8 cellular contexts compared by ENCODE assay signal in genomic region chr19:19033176-19033425, GRCh38. TPM values are rescaled to one million over a fixed set of nuclear protein-coding genes. Genes with fewer than 3 reads are reported as not detected.
DNase-seq lines count a peak whose midpoint lies in the region; ATAC-seq, FAIRE-seq and TF ChIP-seq lines count a peak whose summit lies in the region.

No MANE protein-coding gene starts in this region.

- H2BK20ac ChIP-seq in H1 (ENCODE audit: low read length), result no peak overlapping the region

- peaks cover 17% of the 10 kb centered on the region for H4K20me1 ChIP-seq in Karpas-422 (ENCODE audit: insufficient read depth, low read depth, low read length)
- H4K20me1 ChIP-seq in H1 (replicated peaks in 1 of 2; ENCODE audit: control insufficient read depth in 1 of 2, insufficient read depth in 2 of 2, low read length in 2 of 2), result peaks cover 13 to 15% of the 10 kb centered on the region in 2 experiments

- POLR2A ChIA-PET in H1 (lab: Charles Lee; ENCODE audit: partially characterized antibody), result interaction anchor here (1.0 kb wide), 1 partner anchor 38 kb away, joined by 4 read pairs; no protein-coding TSS in a partner anchor

- no peak overlapping the region for H3K14ac ChIP-seq in H1 (ENCODE audit: insufficient read length)

- H2BK12ac ChIP-seq in H1 (ENCODE audit: low read depth, low read length), result no peak overlapping the region

- H3K18ac ChIP-seq in H1 (ENCODE audit: extremely low read depth, low read length), result no peak overlapping the region

- no peak overlapping the region for H2AK5ac ChIP-seq in H1 (ENCODE audit: low read depth, low read length)

- H3K27ac ChIP-seq in Karpas-422 (ENCODE audit: low read length) (peak overlapping the region; percentile 95), H1 (ENCODE audit: low read depth, low read length) (peak overlapping the region; percentile 66; the same call in 1 of the 2 replicates), parathyroid adenoma (no peak overlapping the region)

- H3K4ac ChIP-seq in H1 (replicated peaks; ENCODE audit: insufficient read length, low read depth, low read length), result peak overlapping the region; percentile 41

- no peak for TF ChIP-seq POLR2A in H1 (IDR thresholded peaks at IDR 0.05; ENCODE audit: control extremely low read depth in 1 of 2, low read depth in 2 of 2, low read length in 2 of 2)

- WGBS in H1 (ENCODE audit: extremely low coverage in 1 of 2, insufficient coverage in 1 of 2, insufficient read length in 1 of 2, insufficient replicate concordance in 2 of 2, low coverage in 1 of 2, low lambda C conversion rate in 2 of 2, missing lambda C conversion rate in 1 of 2), 2 experiments, result 0% methylated on average over 14 of the region's 32 CpGs; no CpG with 5 or more reads in 1 of the 2 experiments

- peaks cover 85% of the 10 kb centered on the region for H3K79me2 ChIP-seq in Karpas-422 (ENCODE audit: low read length)
- peaks cover 7 to 59% of the 10 kb centered on the region in 2 experiments; a peak in 3 of 4 replicates for H3K79me2 ChIP-seq in H1 (ENCODE audit: control insufficient read depth in 1 of 2, insufficient read depth in 2 of 2, low read length in 2 of 2)
- peaks cover 41% of the 10 kb centered on the region for H3K79me2 ChIP-seq in parathyroid adenoma

- ATAC-seq in HG03457 (IDR thresholded peaks at IDR 0.05; ENCODE audit: unreplicated experiment), result no peak

- CTCF ChIA-PET in H1 (lab: Charles Lee; ENCODE audit: partially characterized antibody), result no interaction called here

- H3K36me3 ChIP-seq in Karpas-422 (ENCODE audit: insufficient read depth, low read length) (peaks cover 14% of the 10 kb centered on the region), H1 (ENCODE audit: control insufficient read depth in 2 of 4, insufficient read depth in 4 of 4, low read length in 3 of 4) (peaks cover 6 to 30% (median 22%) of the 10 kb centered on the region in 4 experiments), parathyroid adenoma (ENCODE audit: control insufficient read depth, insufficient read depth, low read length) (no peaks in the 10 kb centered on the region)

- H2BK15ac ChIP-seq in H1 (ENCODE audit: low read length), result no peak overlapping the region

- H3K27me3 ChIP-seq in Karpas-422 (ENCODE audit: low read length) (no peaks in the 10 kb centered on the region), H1 (replicated peaks in 1 of 4; ENCODE audit: control insufficient read depth in 3 of 4, extremely low read depth in 1 of 4, insufficient read depth in 3 of 4, low read length in 3 of 4) (no peaks in the 10 kb centered on the region), parathyroid adenoma (ENCODE audit: control insufficient read depth, insufficient read depth, low read length) (no peaks in the 10 kb centered on the region)

- no peak for TF ChIP-seq RAD21 in H1 (IDR thresholded peaks at IDR 0.05 in 1 of 2, conservative IDR thresholded peaks at IDR 0.05 in 1 of 2; ENCODE audit: low read depth in 2 of 2, low read length in 2 of 2)

- no peak overlapping the region for H2BK120ac ChIP-seq in H1 (replicated peaks; ENCODE audit: low read depth, low read length)

- no peak for FAIRE-seq in H1 (lab: Jason Lieb, UNC)

- peaks cover 28% of the 10 kb centered on the region for H3K4me1 ChIP-seq in Karpas-422 (ENCODE audit: low read length)
- H3K4me1 ChIP-seq in H1 (replicated peaks in 1 of 4; ENCODE audit: control insufficient read depth in 3 of 4, insufficient read depth in 4 of 4, low read length in 3 of 4), result peaks cover 0 to 3% (median 3%) of the 10 kb centered on the region in 4 experiments; a peak in 3 of 7 replicates
- no peaks in the 10 kb centered on the region for H3K4me1 ChIP-seq in parathyroid adenoma

- no peak overlapping the region for H4K5ac ChIP-seq in H1 (ENCODE audit: insufficient read length, low read depth, low read length)

- H2AFZ ChIP-seq in Karpas-422 (ENCODE audit: low read length) (no peak overlapping the region), H1 (ENCODE audit: low read length) (no peak overlapping the region), parathyroid adenoma (peak overlapping the region; percentile 78)

- peak overlapping the region; percentile 66; the same call in 1 of the 2 replicates for H2BK5ac ChIP-seq in H1 (ENCODE audit: low read depth, low read length)

- H4K91ac ChIP-seq in H1 (replicated peaks; ENCODE audit: insufficient read length, low read length), result peak overlapping the region; percentile 66

- TF ChIP-seq EP300 in H1 (IDR thresholded peaks at IDR 0.05; ENCODE audit: borderline replicate concordance in 1 of 2, low read depth in 2 of 2, low read length in 2 of 2), result no peak

- H3K23ac ChIP-seq in H1 (ENCODE audit: insufficient read length), result no peak overlapping the region

- H3K9ac ChIP-seq in Karpas-422 (ENCODE audit: low read length) (peak overlapping the region; percentile 100), H1 (replicated peaks in 1 of 4; ENCODE audit: extremely low read depth in 1 of 4, low read depth in 3 of 4, low read length in 3 of 4) (peak overlapping the region; percentile 70 to 82 (median 74)), parathyroid adenoma (no peak overlapping the region)

- peaks cover 7% of the 10 kb centered on the region for H3K23me2 ChIP-seq in H1 (ENCODE audit: low read depth, low read length)

- H3K4me3 ChIP-seq in GM12864 (ENCODE audit: low read depth, low read length) (peak overlapping the region; percentile 91), Karpas-422 (ENCODE audit: low read length) (peak overlapping the region; percentile 99), H1 (ENCODE audit: extremely low read depth in 1 of 4, insufficient read depth in 2 of 4, low read depth in 3 of 4, low read length in 4 of 4) (peak overlapping the region; percentile 80 to 98 (median 86)), parathyroid adenoma (ENCODE audit: low read depth, low read length) (peak overlapping the region; percentile 92)

- no peaks in the 10 kb centered on the region for H3K9me2 ChIP-seq in Karpas-422 (replicated peaks; ENCODE audit: insufficient read depth, low read length)

- peaks cover 22% of the 10 kb centered on the region for H3K79me1 ChIP-seq in H1 (ENCODE audit: low read depth, low read length)

- peak overlapping the region; percentile 93; the same call in 1 of the 2 replicates for H4K8ac ChIP-seq in H1 (ENCODE audit: extremely low read depth, insufficient read depth, low read length)

- no peak for DNase-seq in GM12864 (ENCODE audit: low read depth)
- DNase-seq in Karpas-422, result no peak
- DNase-seq in H1 (ENCODE audit: low read depth in 1 of 2, low spot score in 2 of 2), result no peak
- no peak for DNase-seq in putamen (ENCODE audit: low spot score)
- DNase-seq in SKM-1 treated with dmso at 0.1 percent for 144 hours (lab: John Stamatoyannopoulos, UW; ENCODE audit: unreplicated experiment), result no peak
- DNase-seq in SW 1271 (lab: John Stamatoyannopoulos, UW), result no peak

- H3K9me3 ChIP-seq in Karpas-422 (ENCODE audit: low read length) (no peaks in the 10 kb centered on the region), H1 (ENCODE audit: insufficient read depth in 2 of 2, low read depth in 1 of 2, low read length in 1 of 2) (peaks cover 11% of the 10 kb centered on the region in 2 experiments), parathyroid adenoma (ENCODE audit: control insufficient read depth, low read length) (no peaks in the 10 kb centered on the region)

- peak overlapping the region; percentile 32 for H3K56ac ChIP-seq in H1 (replicated peaks; ENCODE audit: insufficient read length, low read depth, low read length)

- H3K4me2 ChIP-seq in Karpas-422 (ENCODE audit: low read depth, low read length, poor library complexity, severe bottlenecking) (peak overlapping the region; percentile 81), H1 (ENCODE audit: insufficient read depth in 1 of 2, low read depth in 2 of 2, low read length in 2 of 2) (peak overlapping the region; percentile 82 to 85), parathyroid adenoma (ENCODE audit: low read length) (peak overlapping the region; percentile 93)

- TF ChIP-seq CTCF in GM12864 (IDR thresholded peaks at IDR 0.05; ENCODE audit: low read depth, low read length, missing control alignments) (no peak), H1 (IDR thresholded peaks at IDR 0.05; ENCODE audit: control extremely low read depth in 1 of 3, insufficient read depth in 1 of 3, low read depth in 1 of 3, low read length in 3 of 3) (no peak), parathyroid adenoma (IDR thresholded peaks at IDR 0.05) (no peak)

RNA-seq across cellular contexts. Expression of gene SUGP2, which starts 0.2 kb away (rescaled TPM):
- 71.7 and 74.1 TPM in 2 replicates for total RNA-seq in Karpas-422 (2014; rRNA removed; shearing (Covaris generic); ENCODE audit: low replicate concordance)
- 106 and 114 TPM in 2 replicates for total RNA-seq in H1 (2021; fragmentation: NEBNext Ultra II Directional; extraction: Animal tissue kit (Norgen Biotek cat#: 25700))
- polyA plus RNA-seq in H1 (2011; rRNA removed), result 57.7 and 76.6 TPM in 2 replicates
- polyA plus RNA-seq in H1 (2011; cell fraction: cytosol; rRNA removed), result 111 TPM
- polyA plus RNA-seq in H1 (2011; cell fraction: nucleus; rRNA removed), result 292 TPM
- 78.9 to 101 TPM (median 93.9 TPM) in 4 replicates for polyA plus RNA-seq in H1 (2012, experiment 1 of 2)
- polyA plus RNA-seq in H1 (2012, experiment 2 of 2), result 16.4 TPM
- 104 TPM for polyA plus RNA-seq in H1 (2013, experiment 1 of 2)
- polyA plus RNA-seq in H1 (2013, experiment 2 of 2), result 87.0 TPM
- 45.0 and 55.2 TPM in 2 replicates for polyA minus RNA-seq in H1 (2011; rRNA and poly(A)+ RNA removed)
- 33.8 TPM for polyA minus RNA-seq in H1 (2011; cell fraction: cytosol; rRNA and poly(A)+ RNA removed)
- polyA minus RNA-seq in H1 (2011; cell fraction: nucleus; rRNA and poly(A)+ RNA removed), result 74.1 TPM

RNA-seq across cellular contexts. Expression of gene ARMC6, which starts 0.3 kb away (rescaled TPM):
- 25.1 and 43.6 TPM in 2 replicates for total RNA-seq in Karpas-422 (2014; rRNA removed; shearing (Covaris generic); ENCODE audit: low replicate concordance)
- total RNA-seq in H1 (2021; fragmentation: NEBNext Ultra II Directional; extraction: Animal tissue kit (Norgen Biotek cat#: 25700)), result 68.3 and 73.7 TPM in 2 replicates
- polyA plus RNA-seq in H1 (2011; rRNA removed), result 67.1 and 87.0 TPM in 2 replicates
- 81.6 TPM for polyA plus RNA-seq in H1 (2011; cell fraction: cytosol; rRNA removed)
- 85.0 TPM for polyA plus RNA-seq in H1 (2011; cell fraction: nucleus; rRNA removed)
- polyA plus RNA-seq in H1 (2012, experiment 1 of 2), result 64.7 to 67.4 TPM (median 66.0 TPM) in 4 replicates
- polyA plus RNA-seq in H1 (2012, experiment 2 of 2), result 71.8 TPM
- polyA plus RNA-seq in H1 (2013, experiment 1 of 2), result 29.2 TPM
- polyA plus RNA-seq in H1 (2013, experiment 2 of 2), result 30.1 TPM
- 70.4 and 79.2 TPM in 2 replicates for polyA minus RNA-seq in H1 (2011; rRNA and poly(A)+ RNA removed)
- 56.6 TPM for polyA minus RNA-seq in H1 (2011; cell fraction: cytosol; rRNA and poly(A)+ RNA removed)
- 44.6 TPM for polyA minus RNA-seq in H1 (2011; cell fraction: nucleus; rRNA and poly(A)+ RNA removed)

RNA-seq across cellular contexts. Expression of gene SLC25A42, which starts 30.7 kb away (rescaled TPM):
- 4.5 and 6.2 TPM in 2 replicates for total RNA-seq in Karpas-422 (2014; rRNA removed; shearing (Covaris generic); ENCODE audit: low replicate concordance)
- 4.1 and 6.2 TPM in 2 replicates for total RNA-seq in H1 (2021; fragmentation: NEBNext Ultra II Directional; extraction: Animal tissue kit (Norgen Biotek cat#: 25700))
- 5.9 and 10.5 TPM in 2 replicates for polyA plus RNA-seq in H1 (2011; rRNA removed)
- polyA plus RNA-seq in H1 (2011; cell fraction: cytosol; rRNA removed), result 8.0 TPM
- polyA plus RNA-seq in H1 (2011; cell fraction: nucleus; rRNA removed), result 23.0 TPM
- 5.2 to 8.6 TPM (median 7.7 TPM) in 4 replicates for polyA plus RNA-seq in H1 (2012, experiment 1 of 2)
- polyA plus RNA-seq in H1 (2012, experiment 2 of 2), result 7.8 TPM
- 5.2 TPM for polyA plus RNA-seq in H1 (2013, experiment 1 of 2)
- 4.3 TPM for polyA plus RNA-seq in H1 (2013, experiment 2 of 2)
- 3.4 and 6.9 TPM in 2 replicates for polyA minus RNA-seq in H1 (2011; rRNA and poly(A)+ RNA removed)
- 3.6 TPM for polyA minus RNA-seq in H1 (2011; cell fraction: cytosol; rRNA and poly(A)+ RNA removed)
- 5.3 TPM for polyA minus RNA-seq in H1 (2011; cell fraction: nucleus; rRNA and poly(A)+ RNA removed)
